In the genomic region with DNA sequence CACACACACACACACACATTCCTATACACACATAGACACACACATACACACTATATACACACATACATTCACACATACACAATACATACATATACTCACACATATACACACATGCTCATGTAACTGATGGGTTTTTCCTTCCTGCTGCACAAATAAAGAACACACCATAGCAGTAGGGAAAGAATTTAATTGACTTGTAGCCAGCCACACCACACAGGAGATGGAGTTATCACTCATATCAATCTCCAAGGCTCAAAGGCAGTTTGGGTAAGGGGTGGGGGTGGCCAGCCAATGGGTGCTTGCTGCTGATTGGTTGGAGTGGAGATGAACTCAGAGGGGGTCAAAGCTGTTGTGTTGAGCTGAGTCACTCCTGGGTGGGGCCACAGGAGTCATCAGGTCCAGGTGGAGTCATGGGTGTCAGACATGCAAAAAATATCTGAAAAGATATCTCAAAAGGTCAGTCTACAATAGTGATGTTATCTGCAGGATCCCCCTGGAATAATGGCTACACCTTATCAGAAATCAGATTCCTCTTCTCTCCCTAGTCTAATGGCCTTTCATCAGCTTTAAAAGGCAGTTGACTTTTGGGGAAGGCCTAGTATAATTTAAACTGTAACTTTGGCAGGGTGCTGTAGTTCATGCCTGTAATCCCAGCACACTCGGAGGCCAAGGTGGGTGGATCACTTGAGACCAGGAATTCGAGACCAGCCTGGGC, we compare ENCODE assay signal across 12 cellular contexts. TPM values are rescaled to one million over a fixed set of nuclear protein-coding genes. Genes with fewer than 3 reads are reported as not detected.
A peak's percentile ranks its signal among the peaks of the same experiment; 100 is the strongest.
DNase-seq lines count a peak whose midpoint lies in the region; ATAC-seq, FAIRE-seq and TF ChIP-seq lines count a peak whose summit lies in the region.
"Had no signal": no experiment of that assay in that cellular context is flagged by ENCODE, and none has a peak within 500 bp of the region (broad histone marks: within the 10 kb centered on the region; RNA-seq: fewer than 3 reads in every experiment).

No MANE protein-coding gene starts in this region.

- no peak overlapping the region for H3K4me3 ChIP-seq in bronchial epithelial cell (ENCODE audit: low read depth, low read length)
- H3K4me3 ChIP-seq: hepatocyte had no signal

- FAIRE-seq in bronchial epithelial cell (lab: Jason Lieb, UNC): no peak

- H3K27me3 Mint-ChIP-seq in activated CD8-positive, alpha-beta T cell treated with anti-CD3 and anti-CD28 coated beads for 36 hours: peaks cover 5% of the 10 kb centered on the region
- no peaks in the 10 kb centered on the region for H3K27me3 Mint-ChIP-seq in activated CD8-positive, alpha-beta T cell treated with anti-CD3 and anti-CD28 coated beads, Interleukin-2, amount 10 ng/mL, durations not matched to agents 7 days and 5 days (ENCODE audit: low read depth)
- H3K27me3 Mint-ChIP-seq in stimulated activated memory B cell treated with anti-CD40 and anti-IgM and Interleukin-4, amounts not matched to agents 10 μg/mL and 1 μg/mL and 100 μg/mL, for 72 hours: no peaks in the 10 kb centered on the region
- no peaks in the 10 kb centered on the region; the same call in 1 of the 2 replicates for H3K27me3 Mint-ChIP-seq in HFFc6 (ENCODE audit: insufficient read depth)

- no peaks in the 10 kb centered on the region for H3K9me3 Mint-ChIP-seq in activated CD8-positive, alpha-beta T cell treated with anti-CD3 and anti-CD28 coated beads for 36 hours
- H3K9me3 Mint-ChIP-seq in activated CD8-positive, alpha-beta T cell treated with anti-CD3 and anti-CD28 coated beads, Interleukin-2, amount 10 ng/mL, durations not matched to agents 7 days and 5 days (ENCODE audit: insufficient read depth): no peaks in the 10 kb centered on the region
- H3K9me3 Mint-ChIP-seq in stimulated activated memory B cell treated with anti-CD40 and anti-IgM and Interleukin-4, amounts not matched to agents 10 μg/mL and 1 μg/mL and 100 μg/mL, for 72 hours: no peaks in the 10 kb centered on the region
- no peaks in the 10 kb centered on the region for H3K9me3 Mint-ChIP-seq in HFFc6
- H3K9me3 Mint-ChIP-seq: H9 had no signal

- H3K27ac Mint-ChIP-seq in activated CD8-positive, alpha-beta T cell treated with anti-CD3 and anti-CD28 coated beads for 36 hours: no peak overlapping the region
- no peak overlapping the region for H3K27ac Mint-ChIP-seq in activated CD8-positive, alpha-beta T cell treated with anti-CD3 and anti-CD28 coated beads, Interleukin-2, amount 10 ng/mL, durations not matched to agents 7 days and 5 days
- H3K27ac Mint-ChIP-seq in stimulated activated memory B cell treated with anti-CD40 and anti-IgM and Interleukin-4, amounts not matched to agents 10 μg/mL and 1 μg/mL and 100 μg/mL, for 72 hours: peak overlapping the region; percentile 77
- no peak overlapping the region for H3K27ac Mint-ChIP-seq in HFFc6

- no peaks in the 10 kb centered on the region for H3K36me3 Mint-ChIP-seq in activated CD8-positive, alpha-beta T cell treated with anti-CD3 and anti-CD28 coated beads for 36 hours (ENCODE audit: low read depth)
- no peaks in the 10 kb centered on the region for H3K36me3 Mint-ChIP-seq in activated CD8-positive, alpha-beta T cell treated with anti-CD3 and anti-CD28 coated beads, Interleukin-2, amount 10 ng/mL, durations not matched to agents 7 days and 5 days (ENCODE audit: low read depth)
- H3K36me3 Mint-ChIP-seq in stimulated activated memory B cell treated with anti-CD40 and anti-IgM and Interleukin-4, amounts not matched to agents 10 μg/mL and 1 μg/mL and 100 μg/mL, for 72 hours: no peaks in the 10 kb centered on the region
- H3K36me3 Mint-ChIP-seq in HFFc6 (ENCODE audit: low read depth): no peaks in the 10 kb centered on the region

- DNase-seq in activated CD8-positive, alpha-beta T cell treated with anti-CD3 and anti-CD28 coated beads for 36 hours: peak; percentile 76
- no peak for DNase-seq in activated CD8-positive, alpha-beta T cell treated with anti-CD3 and anti-CD28 coated beads, Interleukin-2, amount 10 ng/mL, durations not matched to agents 7 days and 5 days
- DNase-seq in OCI-M1 (lab: John Stamatoyannopoulos, UW) (peak; percentile 57), bronchial epithelial cell (ENCODE audit: low read depth) (peak; percentile 89), HFFc6 (no peak), NCI-H526 treated with DMSO at 0.1 percent for 48 hours (lab: John Stamatoyannopoulos, UW) (no peak)
- DNase-seq: central memory CD4-positive, alpha-beta T cell; H9 had no signal

- ATAC-seq in activated CD8-positive, alpha-beta T cell treated with anti-CD3 and anti-CD28 coated beads for 36 hours: peak; percentile 99
- ATAC-seq in activated CD8-positive, alpha-beta T cell treated with anti-CD3 and anti-CD28 coated beads, Interleukin-2, amount 10 ng/mL, durations not matched to agents 7 days and 5 days: no peak
- peak; percentile 42 for ATAC-seq in stimulated activated memory B cell treated with anti-CD40 and anti-IgM and Interleukin-4, amounts not matched to agents 10 μg/mL and 1 μg/mL and 100 μg/mL, for 72 hours
- no peak for ATAC-seq in GM21367 (IDR thresholded peaks at IDR 0.05; ENCODE audit: unreplicated experiment)

- H3K36me3 ChIP-seq in bronchial epithelial cell (ENCODE audit: control insufficient read depth, insufficient read depth, low read length): no peaks in the 10 kb centered on the region
- H3K36me3 ChIP-seq: neutrophil had no signal

- H3K4me3 Mint-ChIP-seq in activated CD8-positive, alpha-beta T cell treated with anti-CD3 and anti-CD28 coated beads for 36 hours: no peak overlapping the region
- no peak overlapping the region for H3K4me3 Mint-ChIP-seq in activated CD8-positive, alpha-beta T cell treated with anti-CD3 and anti-CD28 coated beads, Interleukin-2, amount 10 ng/mL, durations not matched to agents 7 days and 5 days
- H3K4me3 Mint-ChIP-seq in stimulated activated memory B cell treated with anti-CD40 and anti-IgM and Interleukin-4, amounts not matched to agents 10 μg/mL and 1 μg/mL and 100 μg/mL, for 72 hours: peak overlapping the region; percentile 6
- H3K4me3 Mint-ChIP-seq in HFFc6: no peak overlapping the region
- H3K4me3 Mint-ChIP-seq: H9 had no signal

- CTCF ChIA-PET in activated CD8-positive, alpha-beta T cell treated with anti-CD3 and anti-CD28 coated beads for 36 hours (lab: Charles Lee): interaction anchor here (1.2 to 2.1 kb wide), 3 partner anchors 13 to 314 kb away, joined by 3 to 8 read pairs (median 3); no protein-coding TSS in a partner anchor
- CTCF ChIA-PET in activated CD8-positive, alpha-beta T cell treated with anti-CD3 and anti-CD28 coated beads, Interleukin-2, amount 10 ng/mL, durations not matched to agents 7 days and 5 days (lab: Charles Lee): interaction anchor here (0.6 to 1.4 kb wide), 3 partner anchors 9 to 260 kb away, joined by 3 to 5 read pairs (median 3); no protein-coding TSS in a partner anchor

- peaks cover 10% of the 10 kb centered on the region for H3K4me1 Mint-ChIP-seq in activated CD8-positive, alpha-beta T cell treated with anti-CD3 and anti-CD28 coated beads for 36 hours (ENCODE audit: low read depth)
- H3K4me1 Mint-ChIP-seq in activated CD8-positive, alpha-beta T cell treated with anti-CD3 and anti-CD28 coated beads, Interleukin-2, amount 10 ng/mL, durations not matched to agents 7 days and 5 days (ENCODE audit: low read depth): peaks cover 13% of the 10 kb centered on the region
- peaks cover 52% of the 10 kb centered on the region for H3K4me1 Mint-ChIP-seq in stimulated activated memory B cell treated with anti-CD40 and anti-IgM and Interleukin-4, amounts not matched to agents 10 μg/mL and 1 μg/mL and 100 μg/mL, for 72 hours
- H3K4me1 Mint-ChIP-seq in HFFc6 (ENCODE audit: low read depth): peaks cover 5% of the 10 kb centered on the region

- H3K27me3 ChIP-seq in bronchial epithelial cell (ENCODE audit: control insufficient read depth, insufficient read depth, low read length): no peaks in the 10 kb centered on the region
- H3K27me3 ChIP-seq: hepatocyte, neutrophil had no signal

- intact Hi-C loops in activated CD8-positive, alpha-beta T cell treated with anti-CD3 and anti-CD28 coated beads for 36 hours (cut with micrococcal nuclease): no loop called here

- POLR2A ChIA-PET in activated CD8-positive, alpha-beta T cell treated with anti-CD3 and anti-CD28 coated beads for 36 hours (lab: Charles Lee): interaction anchor here (0.8 kb wide), 1 partner anchor 103 kb away, joined by 3 read pairs; no protein-coding TSS in a partner anchor
- POLR2A ChIA-PET in activated CD8-positive, alpha-beta T cell treated with anti-CD3 and anti-CD28 coated beads, Interleukin-2, amount 10 ng/mL, durations not matched to agents 7 days and 5 days (lab: Charles Lee): no interaction called here

- TF ChIP-seq CTCF in activated CD8-positive, alpha-beta T cell treated with anti-CD3 and anti-CD28 coated beads for 36 hours (IDR thresholded peaks at IDR 0.05): no peak
- no peak for TF ChIP-seq CTCF in bronchial epithelial cell (IDR thresholded peaks at IDR 0.05; ENCODE audit: insufficient read depth, low read length, severe bottlenecking)
- no peak for TF ChIP-seq CTCF in HFFc6 (IDR thresholded peaks at IDR 0.05)

RNA-seq across cellular contexts. Expression of gene WSB1, which starts 46.1 kb away (rescaled TPM):
- 100 to 1,000 TPM; 224 to 231 TPM for total RNA-seq in activated CD8-positive, alpha-beta T cell treated with anti-CD3 and anti-CD28 coated beads for 36 hours
- 100 to 1,000 TPM; 118 to 121 TPM for total RNA-seq in activated CD8-positive, alpha-beta T cell treated with anti-CD3 and anti-CD28 coated beads, Interleukin-2, amount 10 ng/mL, durations not matched to agents 7 days and 5 days
- 256 and 308 TPM in 2 replicates for total RNA-seq in bronchial epithelial cell
- 10 to 100 TPM; 60.5 to 74.4 (median 66.5) TPM for total RNA-seq in HFFc6 (2021; fragmentation: NEBNext Ultra II Directional; extraction: Animal tissue kit (Norgen Biotek cat#: 25700))

Comparison
In these comparisons a context has a peak if more than half of its experiments do, and no peak if none do; other contexts are left out.
1. ATAC-seq: peak in activated CD8-positive, alpha-beta T cell treated with anti-CD3 and anti-CD28 coated beads for 36 hours (single experiment) and stimulated activated memory B cell treated with anti-CD40 and anti-IgM and Interleukin-4, amounts not matched to agents 10 μg/mL and 1 μg/mL and 100 μg/mL, for 72 hours (single experiment); none in activated CD8-positive, alpha-beta T cell treated with anti-CD3 and anti-CD28 coated beads, Interleukin-2, amount 10 ng/mL, durations not matched to agents 7 days and 5 days (single experiment) and GM21367 (single experiment).
2. DNase-seq: peak in activated CD8-positive, alpha-beta T cell treated with anti-CD3 and anti-CD28 coated beads for 36 hours (single experiment), OCI-M1 (single experiment) and bronchial epithelial cell (single experiment); none in activated CD8-positive, alpha-beta T cell treated with anti-CD3 and anti-CD28 coated beads, Interleukin-2, amount 10 ng/mL, durations not matched to agents 7 days and 5 days (single experiment), HFFc6 (single experiment) and NCI-H526 treated with DMSO at 0.1 percent for 48 hours (single experiment).